8 cellular contexts compared by ENCODE assay signal in genomic region chr11:57311109-57311936, GRCh38. TPM values are rescaled to one million over a fixed set of nuclear protein-coding genes. Genes with fewer than 3 reads are reported as not detected.
DNase-seq lines count a peak whose midpoint lies in the region.

No MANE protein-coding gene starts in this region.

- H3K36me3 ChIP-seq in GM23248 (ENCODE audit: low read depth): peaks cover 32% of the 10 kb centered on the region
- H3K36me3 ChIP-seq in iPS-15b (ENCODE audit: control insufficient read depth, insufficient read depth, low read length): peaks cover 62% of the 10 kb centered on the region
- H3K36me3 ChIP-seq in skeletal muscle tissue (ENCODE audit: control insufficient read depth in 3 of 3, insufficient read depth in 3 of 3, low read length in 3 of 3): peaks cover 21 to 44% (median 34%) of the 10 kb centered on the region in 3 donors

- H3K4me1 ChIP-seq in GM23248 (ENCODE audit: insufficient read depth): peaks cover 38% of the 10 kb centered on the region
- H3K4me1 ChIP-seq in iPS-15b (ENCODE audit: control insufficient read depth, insufficient read depth, low read length): peaks cover 23% of the 10 kb centered on the region
- peaks cover 74 to 79% (median 79%) of the 10 kb centered on the region in 3 donors for H3K4me1 ChIP-seq in skeletal muscle tissue (ENCODE audit: control insufficient read depth in 3 of 3, insufficient read depth in 3 of 3, low read length in 3 of 3)

- 0 to 1% methylated on average over 21 to 31 of the region's 31 CpGs for WGBS in GM23248 (ENCODE audit: low coverage in 1 of 2, low lambda C conversion rate in 2 of 2, missing lambda C conversion rate in 2 of 2), 2 experiments

- H3K27me3 ChIP-seq in GM23248 (replicated peaks; ENCODE audit: insufficient read depth) (no peaks in the 10 kb centered on the region), iPS-15b (ENCODE audit: control insufficient read depth, insufficient read depth, low read length) (no peaks in the 10 kb centered on the region), skeletal muscle tissue (ENCODE audit: control insufficient read depth in 3 of 3, insufficient read depth in 3 of 3, low read length in 3 of 3) (no peaks in the 10 kb centered on the region)

- H3K4me3 ChIP-seq in GM23248 (peak overlapping the region; percentile 68), iPS-15b (ENCODE audit: low read depth, low read length) (peak overlapping the region; percentile 56), skeletal muscle tissue (ENCODE audit: low read length in 3 of 3) (peak overlapping the region; percentile 70 to 79 (median 71))

- in situ Hi-C loops in GM23248 (cut with MboI): no loop called here
- in situ Hi-C loops in KBM-7 (cut with MboI; ENCODE audit: low pct_unique_long_range_greater_than_20kb, low sequenced_read_pairs): no loop called here

- H3K9me3 ChIP-seq in GM23248 (ENCODE audit: low read depth): no peaks in the 10 kb centered on the region
- H3K9me3 ChIP-seq in iPS-15b (ENCODE audit: control insufficient read depth, insufficient read depth, low read length): no peaks in the 10 kb centered on the region
- H3K9me3 ChIP-seq in skeletal muscle tissue (ENCODE audit: control insufficient read depth in 3 of 3, low read length in 3 of 3): no peaks in the 10 kb centered on the region

- no peaks in the 10 kb centered on the region for H3K9me2 ChIP-seq in GM23248 (ENCODE audit: insufficient read depth)

- DNase-seq in ELF-1 (ENCODE audit: low read depth, low spot score): peak; percentile 96
- peak; percentile 97 for DNase-seq in GM23248
- DNase-seq in KBM-7: peak; percentile 78
- peak; percentile 91 for DNase-seq in T1000 (lab: John Stamatoyannopoulos, UW)
- DNase-seq in brain pericyte (ENCODE audit: low read depth, low spot score): peak; percentile 75
- DNase-seq in OCI-M1 (lab: John Stamatoyannopoulos, UW): no peak

- peak overlapping the region; percentile 68 for H3K4me2 ChIP-seq in GM23248 (ENCODE audit: unreplicated experiment)

- peak overlapping the region; percentile 85 for H3K27ac ChIP-seq in GM23248
- peak overlapping the region; percentile 94 for H3K27ac ChIP-seq in skeletal muscle tissue (ENCODE audit: low read depth, low read length)

- peaks cover 4% of the 10 kb centered on the region; the same call in 1 of the 2 replicates for H4K20me1 ChIP-seq in GM23248 (ENCODE audit: insufficient read depth)

- H3K9ac ChIP-seq in GM23248: peak overlapping the region; percentile 75
- peak overlapping the region; percentile 19 for H3K9ac ChIP-seq in iPS-15b (ENCODE audit: low read depth, low read length)
- H3K9ac ChIP-seq in skeletal muscle tissue (ENCODE audit: low read depth in 1 of 3, low read length in 3 of 3): peak overlapping the region; percentile 54 to 76 (median 75)

- peaks cover 69% of the 10 kb centered on the region for H3K79me2 ChIP-seq in GM23248 (ENCODE audit: insufficient read depth)

- H2AFZ ChIP-seq in GM23248: no peak overlapping the region

- peaks cover 33% of the 10 kb centered on the region for H3F3A ChIP-seq in GM23248 (ENCODE audit: insufficient read depth)

RNA-seq across cellular contexts. Expression of gene TNKS1BP1, which starts 13.4 kb away (rescaled TPM):
- 89.7 and 92.1 TPM in 2 replicates for total RNA-seq in GM23248 (2014; rRNA removed; shearing (Covaris generic))
- 88.2 and 88.8 TPM in 2 replicates for polyA plus RNA-seq in GM23248 (2016; fragmentation: Nextera tagmentation; extraction: Ambion mirVana)
- total RNA-seq in skeletal muscle tissue: 65.2 TPM

RNA-seq across cellular contexts. Expression of gene SSRP1, which starts 24.4 kb away (rescaled TPM):
- 69.2 and 76.2 TPM in 2 replicates for total RNA-seq in GM23248 (2014; rRNA removed; shearing (Covaris generic))
- 29.3 and 32.9 TPM in 2 replicates for polyA plus RNA-seq in GM23248 (2016; fragmentation: Nextera tagmentation; extraction: Ambion mirVana)
- total RNA-seq in skeletal muscle tissue: 38.6 TPM

RNA-seq across cellular contexts. Expression of gene P2RX3, which starts 26.8 kb away (rescaled TPM):
- total RNA-seq in GM23248 (2014; rRNA removed; shearing (Covaris generic)): not detected in 2 replicates
- 0.10 TPM in 1 of 2 replicates, not detected in the other for polyA plus RNA-seq in GM23248 (2016; fragmentation: Nextera tagmentation; extraction: Ambion mirVana)
- 1.6 TPM for total RNA-seq in skeletal muscle tissue

Comparison
In these comparisons a context has a peak if more than half of its experiments do, and no peak if none do; other contexts are left out.
1. H3K9ac ChIP-seq: peak in every context shown above with its lines; median percentile 75 in GM23248; 75 in skeletal muscle tissue; 19 in iPS-15b.